In genomic region chr3:152058906-152059305, GRCh38 we compare ENCODE assay signal across 25 cellular contexts.
"Had no signal": no experiment of that assay in that cellular context is flagged by ENCODE, and none has a peak within 500 bp of the region (broad histone marks: within the 10 kb centered on the region; RNA-seq: fewer than 3 reads in every experiment).

No MANE protein-coding gene starts in this region.

- FAIRE-seq: endometrium, small intestine had no signal

- H3K27ac Mint-ChIP-seq: effector memory CD8-positive, alpha-beta T cell; naive thymus-derived CD8-positive, alpha-beta T cell; progenitor cell of endocrine pancreas; stimulated activated naive B cell treated with anti-CD40 and anti-IgM and Interleukin-4, amounts not matched to agents 10 μg/mL and 1 μg/mL and 100 μg/mL, for 72 hours; stimulated activated naive CD8-positive, alpha-beta T cell treated with anti-CD3 and anti-CD28 coated beads, Interleukin-15, Interleukin-2, amounts not matched to agents 100 ng/mL and 50 ng/mL, for 24 hours had no signal

- H3K4me3 Mint-ChIP-seq: effector memory CD8-positive, alpha-beta T cell; naive thymus-derived CD8-positive, alpha-beta T cell; stimulated activated naive B cell treated with anti-CD40 and anti-IgM and Interleukin-4, amounts not matched to agents 10 μg/mL and 1 μg/mL and 100 μg/mL, for 72 hours; stimulated activated naive CD8-positive, alpha-beta T cell treated with anti-CD3 and anti-CD28 coated beads, Interleukin-15, Interleukin-2, amounts not matched to agents 100 ng/mL and 50 ng/mL, for 24 hours had no signal

- H2AFZ ChIP-seq: parathyroid adenoma had no signal

- H3K9ac ChIP-seq: parathyroid adenoma had no signal

- H3K27me3 Mint-ChIP-seq: progenitor cell of endocrine pancreas; stimulated activated naive B cell treated with anti-CD40 and anti-IgM and Interleukin-4, amounts not matched to agents 10 μg/mL and 1 μg/mL and 100 μg/mL, for 72 hours had no signal

- H3K9me3 ChIP-seq: heart right ventricle, lower lobe of right lung, right lobe of liver, suprapubic skin, transverse colon, upper lobe of right lung, uterus had no signal

- DNase-seq: cortex of kidney; effector memory CD8-positive, alpha-beta T cell; foreskin melanocyte; glutamatergic neuron; heart right ventricle; hippocampal formation; islet precursor cell; left ventricle myocardium superior; lower lobe of right lung; naive thymus-derived CD8-positive, alpha-beta T cell; right lobe of liver; small intestine; stimulated activated CD4-positive, alpha-beta T cell treated with anti-CD3 and anti-CD28 coated beads, Interleukin-15, amount 100 ng/mL, for 24 hours; stimulated activated CD4-positive, alpha-beta T cell treated with anti-CD3 and anti-CD28 coated beads, Interleukin-2, amount 100 ng/mL, for 48 hours; stimulated activated naive B cell treated with anti-CD40 and anti-IgM and Interleukin-4, amounts not matched to agents 10 μg/mL and 1 μg/mL and 100 μg/mL, for 72 hours; transverse colon; upper lobe of right lung; uterus had no signal

- H3K27ac ChIP-seq: epithelial cell of prostate, heart right ventricle, lower lobe of right lung, parathyroid adenoma, right lobe of liver, suprapubic skin, transverse colon, upper lobe of right lung, uterus had no signal

- ATAC-seq: effector memory CD8-positive, alpha-beta T cell; esophagus mucosa; heart right ventricle; left ventricle myocardium superior; lower lobe of right lung; naive thymus-derived CD8-positive, alpha-beta T cell; right lobe of liver; stimulated activated naive B cell treated with anti-CD40 and anti-IgM and Interleukin-4, amounts not matched to agents 10 μg/mL and 1 μg/mL and 100 μg/mL, for 72 hours; upper lobe of right lung had no signal

- H3K36me3 Mint-ChIP-seq: naive thymus-derived CD8-positive, alpha-beta T cell had no signal

- H3K4me1 ChIP-seq: heart right ventricle, lower lobe of right lung, parathyroid adenoma, right lobe of liver, transverse colon, upper lobe of right lung, uterus had no signal

- H3K4me1 Mint-ChIP-seq: stimulated activated naive B cell treated with anti-CD40 and anti-IgM and Interleukin-4, amounts not matched to agents 10 μg/mL and 1 μg/mL and 100 μg/mL, for 72 hours had no signal

- H3K9me3 Mint-ChIP-seq: effector memory CD8-positive, alpha-beta T cell; naive thymus-derived CD8-positive, alpha-beta T cell; stimulated activated naive CD8-positive, alpha-beta T cell treated with anti-CD3 and anti-CD28 coated beads, Interleukin-15, Interleukin-2, amounts not matched to agents 100 ng/mL and 50 ng/mL, for 24 hours had no signal

- H3K4me3 ChIP-seq: heart right ventricle, lower lobe of right lung, right lobe of liver, suprapubic skin, transverse colon, upper lobe of right lung, uterus had no signal

- H3K36me3 ChIP-seq: heart right ventricle, lower lobe of right lung, right lobe of liver, suprapubic skin, transverse colon, upper lobe of right lung, uterus had no signal

- H3K27me3 ChIP-seq: heart right ventricle, right lobe of liver, suprapubic skin, transverse colon, upper lobe of right lung, uterus had no signal
